Comparison of ENCODE assay signal across 26 cellular contexts in the genomic region with DNA sequence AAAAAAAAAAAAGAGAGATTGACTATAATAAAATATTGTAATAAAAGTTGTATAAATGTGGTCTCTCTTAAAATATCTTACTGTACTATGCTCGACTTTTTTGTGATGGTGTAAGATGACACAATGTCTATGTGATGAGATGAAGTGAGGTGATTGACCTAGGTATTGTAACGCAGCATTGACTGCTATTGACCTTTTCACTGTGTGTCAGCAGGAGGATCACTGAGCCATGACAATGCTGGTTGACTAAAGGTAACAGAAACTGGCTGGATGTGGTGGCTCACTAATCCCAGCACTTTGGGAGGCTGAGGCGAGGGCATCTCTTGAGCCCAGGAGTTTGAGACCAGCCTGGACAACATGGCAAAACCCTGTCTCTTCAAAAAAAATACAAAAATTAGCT.
"Had no signal": no experiment of that assay in that cellular context is flagged by ENCODE, and none has a peak within 500 bp of the region (broad histone marks: within the 10 kb centered on the region; RNA-seq: fewer than 3 reads in every experiment).

No MANE protein-coding gene starts in this region.

- H3K27ac ChIP-seq: coronary artery, gastrocnemius medialis, left lung, neutrophil, pancreas, right atrium auricular region, stomach, thyroid gland, vagina had no signal

- FAIRE-seq: endometrium, kidney, pancreas had no signal

- H3K36me3 ChIP-seq: gastrocnemius medialis, left lung, neutrophil, pancreas, right atrium auricular region, stomach, thyroid gland, vagina had no signal

- H3K4me1 ChIP-seq: gastrocnemius medialis, left lung, pancreas, right atrium auricular region, stomach, thyroid gland, vagina had no signal

- H3K9me3 ChIP-seq: gastrocnemius medialis, left lung, mucosa of descending colon, neutrophil, pancreas, right atrium auricular region, stomach, thyroid gland, vagina had no signal

- H3K4me3 ChIP-seq: coronary artery, gastrocnemius medialis, left lung, mucosa of descending colon, pancreas, right atrium auricular region, stomach, thyroid gland, vagina had no signal

- DNase-seq: dermis blood vessel endothelial cell; effector memory CD4-positive, alpha-beta T cell; foreskin fibroblast; gastrocnemius medialis; head of caudate nucleus; kidney; left cardiac atrium; left lung; mesenchymal stem cell; mucosa of descending colon; naive B cell; pancreas; stimulated activated CD4-positive, alpha-beta T cell treated with anti-CD3 and anti-CD28 coated beads, Interleukin-2, amount 100 ng/mL, for 24 hours; stimulated activated CD4-positive, alpha-beta T cell treated with anti-CD3 and anti-CD28 coated beads, Interleukin-4, amount 100 ng/mL, for 24 hours; stimulated activated naive CD4-positive, alpha-beta T cell treated with Interleukin-2 at 50 U/mL for 16 hours; stomach; thyroid gland; trophoblast cell had no signal

- H3K27me3 ChIP-seq: gastrocnemius medialis, left lung, neutrophil, pancreas, right atrium auricular region, stomach, thyroid gland, vagina had no signal

- ATAC-seq: gastrocnemius medialis; left cardiac atrium; left lung; mucosa of descending colon; natural killer cell treated with Interleukin-12 subunit alpha and Interleukin-12 subunit beta and Interleukin-15 and Interleukin-18, amount 100 ng/mL, for 72 hours; pancreas; sciatic nerve; stimulated activated effector memory CD8-positive, alpha-beta T cell treated with anti-CD3 and anti-CD28 coated beads, Interleukin-12 subunit alpha, Interleukin-12 subunit beta, amount 100 ng/mL, for 72 hours had no signal
